12 cellular contexts compared by ENCODE assay signal in the genomic region with DNA sequence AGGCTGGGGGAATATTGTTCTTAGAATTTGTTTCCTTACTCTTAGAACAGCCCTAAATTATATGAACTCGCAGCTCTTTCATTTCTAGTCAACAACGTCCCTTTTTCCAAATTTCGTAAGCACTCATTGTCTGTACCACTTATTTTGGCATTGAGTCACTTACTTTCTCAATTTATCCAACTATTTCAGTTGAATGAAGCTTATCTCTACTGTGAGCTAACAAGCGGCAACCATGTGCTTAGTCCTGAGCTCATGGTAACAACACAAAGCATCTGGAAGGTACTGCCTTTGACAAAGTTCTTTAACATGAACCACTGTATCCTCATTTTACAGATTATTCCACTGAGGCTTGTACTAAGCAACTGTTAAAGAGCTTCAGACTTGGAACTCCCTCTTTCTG.
DNase-seq lines count a peak whose midpoint lies in the region; ATAC-seq and TF ChIP-seq lines count a peak whose summit lies in the region.
"Had no signal": no experiment of that assay in that cellular context is flagged by ENCODE, and none has a peak within 500 bp of the region (broad histone marks: within the 10 kb centered on the region; RNA-seq: fewer than 3 reads in every experiment).

No MANE protein-coding gene starts in this region.

- no peak overlapping the region for H2AFZ ChIP-seq in OCI-LY3 (ENCODE audit: low read depth, low read length)

- no peaks in the 10 kb centered on the region for H3K9me3 ChIP-seq in OCI-LY3 (ENCODE audit: insufficient read depth, low read length)
- H3K9me3 ChIP-seq: neutrophil, tibial nerve had no signal

- H3K27ac ChIP-seq in OCI-LY3 (ENCODE audit: low read length) = peak overlapping the region; percentile 38
- H3K27ac ChIP-seq: neutrophil, tibial nerve had no signal

- peak overlapping the region; percentile 80 for H3K4me2 ChIP-seq in OCI-LY3 (ENCODE audit: low read length)

- H3K27me3 ChIP-seq in OCI-LY3 (ENCODE audit: low read depth, low read length) = 0 out of 2 replicates have a peak, but pooled peaks cover 5% of the 10 kb centered on the region
- H3K27me3 ChIP-seq: tibial nerve had no signal

- H3K27ac Mint-ChIP-seq in stimulated activated effector memory CD8-positive, alpha-beta T cell treated with anti-CD3 and anti-CD28 coated beads, Interleukin-12 subunit alpha, Interleukin-12 subunit beta, amount 100 ng/mL, for 72 hours = no peak overlapping the region

- H3K4me1 ChIP-seq in OCI-LY3 (ENCODE audit: low read length) = peaks cover 41% of the 10 kb centered on the region

- H3K4me3 Mint-ChIP-seq in stimulated activated effector memory CD8-positive, alpha-beta T cell treated with anti-CD3 and anti-CD28 coated beads, Interleukin-12 subunit alpha, Interleukin-12 subunit beta, amount 100 ng/mL, for 72 hours = no peak overlapping the region

- no peaks in the 10 kb centered on the region for H3K79me2 ChIP-seq in OCI-LY3 (ENCODE audit: low read length)

- peak overlapping the region; percentile 19; the same call in 1 of the 2 replicates for H3K4me3 ChIP-seq in OCI-LY3 (ENCODE audit: low read length)
- H3K4me3 ChIP-seq: tibial nerve had no signal

- in situ Hi-C loops in KBM-7 (cut with MboI; ENCODE audit: low pct_unique_long_range_greater_than_20kb, low sequenced_read_pairs) = no loop called here

- H3K36me3 Mint-ChIP-seq in stimulated activated effector memory CD8-positive, alpha-beta T cell treated with anti-CD3 and anti-CD28 coated beads, Interleukin-12 subunit alpha, Interleukin-12 subunit beta, amount 100 ng/mL, for 72 hours = no peaks in the 10 kb centered on the region

- ATAC-seq in GM18520 (IDR thresholded peaks at IDR 0.05; ENCODE audit: unreplicated experiment) = peak; percentile 6
- ATAC-seq in HG02798 (IDR thresholded peaks at IDR 0.05; ENCODE audit: poor library complexity, unreplicated experiment) = peak; percentile 5
- no peak for ATAC-seq in stimulated activated effector memory CD8-positive, alpha-beta T cell treated with anti-CD3 and anti-CD28 coated beads, Interleukin-12 subunit alpha, Interleukin-12 subunit beta, amount 100 ng/mL, for 72 hours

- H3K4me1 Mint-ChIP-seq in stimulated activated effector memory CD8-positive, alpha-beta T cell treated with anti-CD3 and anti-CD28 coated beads, Interleukin-12 subunit alpha, Interleukin-12 subunit beta, amount 100 ng/mL, for 72 hours = no peaks in the 10 kb centered on the region

- no peak overlapping the region for H3K9ac ChIP-seq in OCI-LY3 (ENCODE audit: low read length)

- no peaks in the 10 kb centered on the region for H4K20me1 ChIP-seq in OCI-LY3 (ENCODE audit: insufficient read depth, low read length)

- peak; percentile 36 for DNase-seq in medulla oblongata (ENCODE audit: extremely low spot score)
- no peak for DNase-seq in dedifferentiated amniotic fluid mesenchymal stem cell (ENCODE audit: extremely low spot score)
- DNase-seq in DMS 273 treated with DMSO at 0.1 percent for 48 hours (lab: John Stamatoyannopoulos, UW) = no peak
- no peak for DNase-seq in stimulated activated effector memory CD8-positive, alpha-beta T cell treated with anti-CD3 and anti-CD28 coated beads, Interleukin-12 subunit alpha, Interleukin-12 subunit beta, amount 100 ng/mL, for 72 hours (ENCODE audit: low spot score in 2 of 2)
- no peak for DNase-seq in KBM-7
- DNase-seq: NCI-H2171 treated with DMSO at 0.1 percent for 48 hours; stimulated activated CD4-positive, alpha-beta T cell treated with anti-CD3 and anti-CD28 coated beads, Interleukin-4, amount 100 ng/mL, for 4 hours had no signal

- no peak for TF ChIP-seq CTCF in OCI-LY3 (IDR thresholded peaks at IDR 0.05; ENCODE audit: low read depth, low read length)

- no peaks in the 10 kb centered on the region for H3K36me3 ChIP-seq in OCI-LY3 (replicated peaks; ENCODE audit: low read depth, low read length)
- H3K36me3 ChIP-seq: neutrophil, tibial nerve had no signal

- no peaks in the 10 kb centered on the region for H3K9me3 Mint-ChIP-seq in stimulated activated effector memory CD8-positive, alpha-beta T cell treated with anti-CD3 and anti-CD28 coated beads, Interleukin-12 subunit alpha, Interleukin-12 subunit beta, amount 100 ng/mL, for 72 hours
